ENCODE assay signal across 1 cellular context in genomic region chr14:74888164-74889158, GRCh38.
TF ChIP-seq lines count a peak whose summit lies in the region.

No MANE protein-coding gene starts in this region.

TF ChIP-seq in GM23338, 12 proteins besides CTCF, POLR2A, EP300 and RAD21 (continued from another document):
- TF ChIP-seq, protein P1, sequence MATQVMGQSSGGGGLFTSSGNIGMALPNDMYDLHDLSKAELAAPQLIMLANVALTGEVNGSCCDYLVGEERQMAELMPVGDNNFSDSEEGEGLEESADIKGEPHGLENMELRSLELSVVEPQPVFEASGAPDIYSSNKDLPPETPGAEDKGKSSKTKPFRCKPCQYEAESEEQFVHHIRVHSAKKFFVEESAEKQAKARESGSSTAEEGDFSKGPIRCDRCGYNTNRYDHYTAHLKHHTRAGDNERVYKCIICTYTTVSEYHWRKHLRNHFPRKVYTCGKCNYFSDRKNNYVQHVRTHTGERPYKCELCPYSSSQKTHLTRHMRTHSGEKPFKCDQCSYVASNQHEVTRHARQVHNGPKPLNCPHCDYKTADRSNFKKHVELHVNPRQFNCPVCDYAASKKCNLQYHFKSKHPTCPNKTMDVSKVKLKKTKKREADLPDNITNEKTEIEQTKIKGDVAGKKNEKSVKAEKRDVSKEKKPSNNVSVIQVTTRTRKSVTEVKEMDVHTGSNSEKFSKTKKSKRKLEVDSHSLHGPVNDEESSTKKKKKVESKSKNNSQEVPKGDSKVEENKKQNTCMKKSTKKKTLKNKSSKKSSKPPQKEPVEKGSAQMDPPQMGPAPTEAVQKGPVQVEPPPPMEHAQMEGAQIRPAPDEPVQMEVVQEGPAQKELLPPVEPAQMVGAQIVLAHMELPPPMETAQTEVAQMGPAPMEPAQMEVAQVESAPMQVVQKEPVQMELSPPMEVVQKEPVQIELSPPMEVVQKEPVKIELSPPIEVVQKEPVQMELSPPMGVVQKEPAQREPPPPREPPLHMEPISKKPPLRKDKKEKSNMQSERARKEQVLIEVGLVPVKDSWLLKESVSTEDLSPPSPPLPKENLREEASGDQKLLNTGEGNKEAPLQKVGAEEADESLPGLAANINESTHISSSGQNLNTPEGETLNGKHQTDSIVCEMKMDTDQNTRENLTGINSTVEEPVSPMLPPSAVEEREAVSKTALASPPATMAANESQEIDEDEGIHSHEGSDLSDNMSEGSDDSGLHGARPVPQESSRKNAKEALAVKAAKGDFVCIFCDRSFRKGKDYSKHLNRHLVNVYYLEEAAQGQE (IDR thresholded peaks at IDR 0.05; ENCODE audit: unreplicated experiment) = no peak
- TF ChIP-seq STAT1 (IDR thresholded peaks at IDR 0.05; ENCODE audit: unreplicated experiment) = no peak
- TF ChIP-seq EZH2phosphoT487 (IDR thresholded peaks at IDR 0.05; ENCODE audit: unreplicated experiment) = no peak
TF ChIP-seq in GM23338: peak in this region for 0.
